In genomic region chr3:107986505-107986904, GRCh38 we compare ENCODE assay signal across 14 cellular contexts.
DNase-seq lines count a peak whose midpoint lies in the region; ATAC-seq and TF ChIP-seq lines count a peak whose summit lies in the region.
"Had no signal": no experiment of that assay in that cellular context is flagged by ENCODE, and none has a peak within 500 bp of the region (broad histone marks: within the 10 kb centered on the region; RNA-seq: fewer than 3 reads in every experiment).

No MANE protein-coding gene starts in this region.

- H3K27me3 ChIP-seq in muscle layer of colon (ENCODE audit: control insufficient read depth in 1 of 2, insufficient read depth in 2 of 2, low read length in 2 of 2), result no peaks in the 10 kb centered on the region
- H3K27me3 ChIP-seq in upper lobe of right lung, result no peaks in the 10 kb centered on the region

- intact Hi-C loops in activated CD8-positive, alpha-beta T cell treated with anti-CD3 and anti-CD28 coated beads for 36 hours (cut with micrococcal nuclease), result loop anchor here (5.0 kb wide), 1 partner anchor 44 kb away; no protein-coding TSS in a partner anchor
- intact Hi-C loops in dendritic cell treated with granulocyte-macrophage colony-stimulating factor and Interleukin-4, amounts not matched to agents 40 ng/mL and 50 ng/mL, for 4 days (cut with micrococcal nuclease), result loop anchor here (5.0 kb wide), 1 partner anchor 51 kb away; no protein-coding TSS in a partner anchor
- intact Hi-C loops in upper lobe of right lung (cut with DNase I), result no loop called here

- H3K4me1 ChIP-seq in muscle layer of colon (ENCODE audit: insufficient read depth, low read length), result peaks cover 35% of the 10 kb centered on the region
- H3K4me1 ChIP-seq in upper lobe of right lung, result peaks cover 36% of the 10 kb centered on the region

- no peak for ATAC-seq in activated CD8-positive, alpha-beta T cell treated with anti-CD3 and anti-CD28 coated beads, Interleukin-2, amount 10 ng/mL, durations not matched to agents 7 days and 5 days
- no peak for ATAC-seq in activated CD8-positive, alpha-beta T cell treated with anti-CD3 and anti-CD28 coated beads for 36 hours
- no peak for ATAC-seq in upper lobe of right lung
- no peak for ATAC-seq in HG03280 (IDR thresholded peaks at IDR 0.05; ENCODE audit: unreplicated experiment)
- ATAC-seq: activated CD4-positive, alpha-beta T cell treated with anti-CD3 and anti-CD28 coated beads for 36 hours; HepG2 had no signal

- peaks cover 2% of the 10 kb centered on the region for H3K36me3 Mint-ChIP-seq in activated CD8-positive, alpha-beta T cell treated with anti-CD3 and anti-CD28 coated beads, Interleukin-2, amount 10 ng/mL, durations not matched to agents 7 days and 5 days (ENCODE audit: low read depth)
- H3K36me3 Mint-ChIP-seq in activated CD8-positive, alpha-beta T cell treated with anti-CD3 and anti-CD28 coated beads for 36 hours (ENCODE audit: low read depth), result no peaks in the 10 kb centered on the region
- H3K36me3 Mint-ChIP-seq in dendritic cell treated with granulocyte-macrophage colony-stimulating factor and Interleukin-4, amounts not matched to agents 40 ng/mL and 50 ng/mL, for 4 days (ENCODE audit: low read depth), result no peaks in the 10 kb centered on the region

- H3K4me3 ChIP-seq in muscle layer of colon (ENCODE audit: low read depth in 1 of 2, low read length in 2 of 2) (no peak overlapping the region), upper lobe of right lung (no peak overlapping the region)

- peak overlapping the region; percentile 13 for H3K27ac Mint-ChIP-seq in activated CD8-positive, alpha-beta T cell treated with anti-CD3 and anti-CD28 coated beads, Interleukin-2, amount 10 ng/mL, durations not matched to agents 7 days and 5 days
- H3K27ac Mint-ChIP-seq in activated CD8-positive, alpha-beta T cell treated with anti-CD3 and anti-CD28 coated beads for 36 hours, result no peak overlapping the region
- H3K27ac Mint-ChIP-seq in dendritic cell treated with granulocyte-macrophage colony-stimulating factor and Interleukin-4, amounts not matched to agents 40 ng/mL and 50 ng/mL, for 4 days, result peak overlapping the region; percentile 96

- no peak for DNase-seq in activated CD8-positive, alpha-beta T cell treated with anti-CD3 and anti-CD28 coated beads, Interleukin-2, amount 10 ng/mL, durations not matched to agents 7 days and 5 days
- no peak for DNase-seq in activated CD8-positive, alpha-beta T cell treated with anti-CD3 and anti-CD28 coated beads for 36 hours
- DNase-seq in upper lobe of right lung, result no peak
- DNase-seq in midbrain (lab: John Stamatoyannopoulos, UW), result no peak
- DNase-seq in NCI-H1105 (lab: John Stamatoyannopoulos, UW), result no peak
- DNase-seq: activated CD4-positive, alpha-beta T cell treated with anti-CD3 and anti-CD28 coated beads for 36 hours; activated gamma-delta T cell; DMS 273 treated with DMSO at 0.1 percent for 48 hours; glutamatergic neuron; NCI-H774 had no signal

- no peak overlapping the region for H3K9ac ChIP-seq in muscle layer of colon (ENCODE audit: low read length)

- CTCF ChIA-PET in activated CD8-positive, alpha-beta T cell treated with anti-CD3 and anti-CD28 coated beads, Interleukin-2, amount 10 ng/mL, durations not matched to agents 7 days and 5 days (lab: Charles Lee), result interaction anchor here (1.6 to 3.2 kb wide), 2 partner anchors 11 to 59 kb away, joined by 7 to 19 read pairs; no protein-coding TSS in a partner anchor
- CTCF ChIA-PET in activated CD8-positive, alpha-beta T cell treated with anti-CD3 and anti-CD28 coated beads for 36 hours (lab: Charles Lee), result interaction anchor here (1.1 to 2.0 kb wide), 6 partner anchors 9 to 491 kb away, joined by 3 to 5 read pairs (median 4); no protein-coding TSS in a partner anchor

- H3K36me3 ChIP-seq in muscle layer of colon (ENCODE audit: insufficient read depth, low read length) (no peaks in the 10 kb centered on the region), upper lobe of right lung (no peaks in the 10 kb centered on the region)

- no peaks in the 10 kb centered on the region for H3K9me3 Mint-ChIP-seq in activated CD8-positive, alpha-beta T cell treated with anti-CD3 and anti-CD28 coated beads, Interleukin-2, amount 10 ng/mL, durations not matched to agents 7 days and 5 days (ENCODE audit: insufficient read depth)
- no peaks in the 10 kb centered on the region for H3K9me3 Mint-ChIP-seq in activated CD8-positive, alpha-beta T cell treated with anti-CD3 and anti-CD28 coated beads for 36 hours
- no peaks in the 10 kb centered on the region for H3K9me3 Mint-ChIP-seq in dendritic cell treated with granulocyte-macrophage colony-stimulating factor and Interleukin-4, amounts not matched to agents 40 ng/mL and 50 ng/mL, for 4 days

- H3K9me3 ChIP-seq in muscle layer of colon (ENCODE audit: low read length) (no peaks in the 10 kb centered on the region), upper lobe of right lung (no peaks in the 10 kb centered on the region)

- peaks cover 40% of the 10 kb centered on the region for H3K4me1 Mint-ChIP-seq in activated CD8-positive, alpha-beta T cell treated with anti-CD3 and anti-CD28 coated beads, Interleukin-2, amount 10 ng/mL, durations not matched to agents 7 days and 5 days (ENCODE audit: low read depth)
- H3K4me1 Mint-ChIP-seq in activated CD8-positive, alpha-beta T cell treated with anti-CD3 and anti-CD28 coated beads for 36 hours (ENCODE audit: low read depth), result peaks cover 23% of the 10 kb centered on the region
- H3K4me1 Mint-ChIP-seq in dendritic cell treated with granulocyte-macrophage colony-stimulating factor and Interleukin-4, amounts not matched to agents 40 ng/mL and 50 ng/mL, for 4 days (ENCODE audit: low read depth), result peaks cover 62% of the 10 kb centered on the region

- POLR2A ChIA-PET in activated CD8-positive, alpha-beta T cell treated with anti-CD3 and anti-CD28 coated beads, Interleukin-2, amount 10 ng/mL, durations not matched to agents 7 days and 5 days (lab: Charles Lee), result interaction anchor here (1.0 to 1.4 kb wide), 2 partner anchors 16 to 59 kb away, joined by 3 read pairs; no protein-coding TSS in a partner anchor
- POLR2A ChIA-PET in activated CD8-positive, alpha-beta T cell treated with anti-CD3 and anti-CD28 coated beads for 36 hours (lab: Charles Lee), result interaction anchor here (0.7 to 1.7 kb wide), 3 partner anchors 15 to 352 kb away, joined by 3 to 4 read pairs (median 3); no protein-coding TSS in a partner anchor

- H3K27ac ChIP-seq in muscle layer of colon (ENCODE audit: low read depth, low read length) (peak overlapping the region; percentile 32), upper lobe of right lung (peak overlapping the region; percentile 51)

- H3K27me3 Mint-ChIP-seq in activated CD8-positive, alpha-beta T cell treated with anti-CD3 and anti-CD28 coated beads, Interleukin-2, amount 10 ng/mL, durations not matched to agents 7 days and 5 days (ENCODE audit: low read depth), result no peaks in the 10 kb centered on the region
- no peaks in the 10 kb centered on the region for H3K27me3 Mint-ChIP-seq in activated CD8-positive, alpha-beta T cell treated with anti-CD3 and anti-CD28 coated beads for 36 hours
- H3K27me3 Mint-ChIP-seq in dendritic cell treated with granulocyte-macrophage colony-stimulating factor and Interleukin-4, amounts not matched to agents 40 ng/mL and 50 ng/mL, for 4 days, result no peaks in the 10 kb centered on the region
- H3K27me3 Mint-ChIP-seq: activated CD4-positive, alpha-beta T cell treated with anti-CD3 and anti-CD28 coated beads for 36 hours had no signal

- no peak for TF ChIP-seq CTCF in activated CD8-positive, alpha-beta T cell treated with anti-CD3 and anti-CD28 coated beads for 36 hours (IDR thresholded peaks at IDR 0.05)
- no peak for TF ChIP-seq CTCF in upper lobe of right lung (IDR thresholded peaks at IDR 0.05)

- H3K4me3 Mint-ChIP-seq in activated CD8-positive, alpha-beta T cell treated with anti-CD3 and anti-CD28 coated beads, Interleukin-2, amount 10 ng/mL, durations not matched to agents 7 days and 5 days, result no peak overlapping the region
- no peak overlapping the region for H3K4me3 Mint-ChIP-seq in activated CD8-positive, alpha-beta T cell treated with anti-CD3 and anti-CD28 coated beads for 36 hours
- no peak overlapping the region for H3K4me3 Mint-ChIP-seq in dendritic cell treated with granulocyte-macrophage colony-stimulating factor and Interleukin-4, amounts not matched to agents 40 ng/mL and 50 ng/mL, for 4 days
- H3K4me3 Mint-ChIP-seq: activated CD4-positive, alpha-beta T cell treated with anti-CD3 and anti-CD28 coated beads for 36 hours had no signal
